1 cellular context compared by ENCODE assay signal in genomic region chr19:19420570-19421301, GRCh38.
TF ChIP-seq lines count a peak whose summit lies in the region.

No MANE protein-coding gene starts in this region.

TF ChIP-seq in H1, 55 proteins besides CTCF, POLR2A, EP300 and RAD21 (continued from another document):
- TF ChIP-seq USF2 (IDR thresholded peaks at IDR 0.05; ENCODE audit: low read length), result no peak
- no peak for TF ChIP-seq CEBPB (IDR thresholded peaks at IDR 0.05; ENCODE audit: low read depth, low read length)
- TF ChIP-seq TEAD4 (IDR thresholded peaks at IDR 0.05; ENCODE audit: low read depth, low read length), result no peak
- no peak for TF ChIP-seq EZH2 (IDR thresholded peaks at IDR 0.05; ENCODE audit: low read depth, low read length, severe bottlenecking)
- no peak for TF ChIP-seq KDM5A (IDR thresholded peaks at IDR 0.05; ENCODE audit: low read length)
- no peak for TF ChIP-seq KDM1A (IDR thresholded peaks at IDR 0.05; ENCODE audit: borderline replicate concordance, low read length)
- no peak for TF ChIP-seq BACH1 (IDR thresholded peaks at IDR 0.05; ENCODE audit: low read length)
- TF ChIP-seq ASH2L (IDR thresholded peaks at IDR 0.05; ENCODE audit: low read length), result no peak
- no peak for TF ChIP-seq RXRA (IDR thresholded peaks at IDR 0.05; ENCODE audit: insufficient read depth, low read depth, low read length)
- no peak for TF ChIP-seq SP1 (IDR thresholded peaks at IDR 0.05; ENCODE audit: low read depth, low read length)
- TF ChIP-seq BRCA1 (IDR thresholded peaks at IDR 0.05; ENCODE audit: low read depth, low read length), result no peak
- no peak for TF ChIP-seq ATF2 (IDR thresholded peaks at IDR 0.05; ENCODE audit: low read length)
- TF ChIP-seq PHF8 (conservative IDR thresholded peaks at IDR 0.05; ENCODE audit: low read depth, low read length), result no peak
